32 cellular contexts compared by ENCODE assay signal in genomic region chrX:619812-620493, GRCh38. TPM values are rescaled to one million over a fixed set of nuclear protein-coding genes. Genes with fewer than 3 reads are reported as not detected.
DNase-seq lines count a peak whose midpoint lies in the region; ATAC-seq lines count a peak whose summit lies in the region.
"Had no signal": no experiment of that assay in that cellular context is flagged by ENCODE, and none has a peak within 500 bp of the region (broad histone marks: within the 10 kb centered on the region; RNA-seq: fewer than 3 reads in every experiment).

No MANE protein-coding gene starts in this region.

- no peaks in the 10 kb centered on the region for H3K36me3 Mint-ChIP-seq in T-helper 1 cell treated with Interleukin-12 subunit alpha and Interleukin-12 subunit beta and Interleukin-4 antibody, amounts not matched to agents 30 μg/mL and 1 μg/mL, for 36 hours (ENCODE audit: low read depth)
- H3K36me3 Mint-ChIP-seq: T-cell had no signal

- ATAC-seq in GM18519 (IDR thresholded peaks at IDR 0.05; ENCODE audit: low FRiP score, unreplicated experiment): no peak
- ATAC-seq: activated T-cell treated with anti-CD3 and anti-CD28 coated beads, Interleukin-2, amount 50 U/mL, for 72 hours; left ventricle myocardium superior; naive thymus-derived CD8-positive, alpha-beta T cell; stimulated activated memory B cell treated with anti-CD40 and anti-IgM and Interleukin-4, amounts not matched to agents 10 μg/mL and 1 μg/mL and 100 μg/mL, for 72 hours; T-cell had no signal

- DNase-seq in T-helper 1 cell (no peak), NT2/D1 (ENCODE audit: low read depth, low spot score) (no peak), islet precursor cell (peak; percentile 48), posterior vena cava (ENCODE audit: low spot score) (peak; percentile 57), DMS53 treated with DMSO at 0.1 percent for 48 hours (lab: John Stamatoyannopoulos, UW; ENCODE audit: unreplicated experiment) (no peak)
- DNase-seq in activated CD4-positive, alpha-beta T cell treated with anti-CD3 and anti-CD28 coated beads, Interleukin-2, amount 50 U/mL, for 1 hour: no peak
- DNase-seq: activated B cell treated with CpG ODN at 0.5 μM for 24 hours; activated CD4-positive, alpha-beta T cell treated with anti-CD3 and anti-CD28 coated beads, Interleukin-2, amount 50 U/mL, for 4 hours; activated naive CD4-positive, alpha-beta T cell treated with Interleukin-2 at 50 U/mL for 16 hours; activated T-cell treated with anti-CD3 and anti-CD28 coated beads, Interleukin-2, amount 50 U/mL, for 72 hours; Calu3; DND-41; effector memory CD4-positive, alpha-beta T cell; erythroblast; Kasumi-1; kidney; left ventricle myocardium superior; NCI-H1436; NCI-H2081 treated with DMSO at 0.1 percent for 48 hours; NCI-H226; NCI-H774; RPMI8226; T-cell; trophoblast cell had no signal

- peaks cover 6% of the 10 kb centered on the region for H3K9me3 Mint-ChIP-seq in T-helper 1 cell treated with Interleukin-12 subunit alpha and Interleukin-12 subunit beta and Interleukin-4 antibody, amounts not matched to agents 30 μg/mL and 1 μg/mL, for 36 hours
- H3K9me3 Mint-ChIP-seq: activated B cell treated with CpG ODN at 0.5 μM for 24 hours, T-cell had no signal

- H3K27me3 Mint-ChIP-seq in T-helper 1 cell treated with Interleukin-12 subunit alpha and Interleukin-12 subunit beta and Interleukin-4 antibody, amounts not matched to agents 30 μg/mL and 1 μg/mL, for 36 hours (ENCODE audit: low read depth): peaks cover 44% of the 10 kb centered on the region

- intact Hi-C loops in posterior vena cava (cut with DNase I): no loop called here

- no peaks in the 10 kb centered on the region for H3K36me3 ChIP-seq in NT2/D1 (ENCODE audit: insufficient read depth, insufficient read length, low read length)

- peaks cover 4% of the 10 kb centered on the region for H3K4me1 Mint-ChIP-seq in T-helper 1 cell treated with Interleukin-12 subunit alpha and Interleukin-12 subunit beta and Interleukin-4 antibody, amounts not matched to agents 30 μg/mL and 1 μg/mL, for 36 hours (ENCODE audit: low read depth)

- no peak overlapping the region for H3K4me3 Mint-ChIP-seq in T-helper 1 cell treated with Interleukin-12 subunit alpha and Interleukin-12 subunit beta and Interleukin-4 antibody, amounts not matched to agents 30 μg/mL and 1 μg/mL, for 36 hours
- H3K4me3 Mint-ChIP-seq: activated B cell treated with CpG ODN at 0.5 μM for 24 hours; activated T-cell treated with anti-CD3 and anti-CD28 coated beads, Interleukin-2, amount 50 U/mL, for 72 hours; naive thymus-derived CD8-positive, alpha-beta T cell; stimulated activated memory B cell treated with anti-CD40 and anti-IgM and Interleukin-4, amounts not matched to agents 10 μg/mL and 1 μg/mL and 100 μg/mL, for 72 hours; T-cell had no signal

- no peaks in the 10 kb centered on the region for H3K9me3 ChIP-seq in NT2/D1 (ENCODE audit: insufficient read depth, low read length)

- peak overlapping the region; percentile 45 for H3K27ac Mint-ChIP-seq in T-helper 1 cell treated with Interleukin-12 subunit alpha and Interleukin-12 subunit beta and Interleukin-4 antibody, amounts not matched to agents 30 μg/mL and 1 μg/mL, for 36 hours
- H3K27ac Mint-ChIP-seq: activated B cell treated with CpG ODN at 0.5 μM for 24 hours; activated T-cell treated with anti-CD3 and anti-CD28 coated beads, Interleukin-2, amount 50 U/mL, for 72 hours; naive thymus-derived CD8-positive, alpha-beta T cell; stimulated activated memory B cell treated with anti-CD40 and anti-IgM and Interleukin-4, amounts not matched to agents 10 μg/mL and 1 μg/mL and 100 μg/mL, for 72 hours; T-cell had no signal

- peaks cover 82% of the 10 kb centered on the region for H3K27me3 ChIP-seq in NT2/D1 (ENCODE audit: insufficient read depth, insufficient read length)

- peak overlapping the region; percentile 42 for H3K9ac ChIP-seq in NT2/D1 (ENCODE audit: insufficient read length, low read depth)

- peaks cover 6% of the 10 kb centered on the region for H3K4me1 ChIP-seq in NT2/D1 (ENCODE audit: insufficient read depth, insufficient read length)

- peak overlapping the region; percentile 15 for H3K4me3 ChIP-seq in NT2/D1 (ENCODE audit: insufficient read length, low read depth)
- H3K4me3 ChIP-seq: coronary artery, skin epidermis had no signal

RNA-seq across cellular contexts. Expression of gene SHOX, which starts 10.6 kb away (rescaled TPM):
- total RNA-seq in posterior vena cava: not detected
- total RNA-seq: activated B cell treated with CpG ODN at 0.5 μM for 24 hours; activated T-cell treated with anti-CD3 and anti-CD28 coated beads, Interleukin-2, amount 50 U/mL, for 72 hours; Calu3; kidney; left ventricle myocardium superior; naive thymus-derived CD8-positive, alpha-beta T cell; renal cortical epithelial cell; SK-MEL-5; T-cell had no signal

Comparison
In these comparisons a context has a peak if more than half of its experiments do, and no peak if none do; other contexts are left out.
1. DNase-seq: peak in islet precursor cell (single experiment) and posterior vena cava (single experiment); none in T-helper 1 cell (0 of 5), NT2/D1 (single experiment), activated CD4-positive, alpha-beta T cell treated with anti-CD3 and anti-CD28 coated beads, Interleukin-2, amount 50 U/mL, for 1 hour (single experiment) and DMS53 treated with DMSO at 0.1 percent for 48 hours (single experiment).